ENCODE assay signal across 9 cellular contexts in genomic region chr11:133928628-133929059, GRCh38.
DNase-seq lines count a peak whose midpoint lies in the region; FAIRE-seq and TF ChIP-seq lines count a peak whose summit lies in the region.
"Had no signal": no experiment of that assay in that cellular context is flagged by ENCODE, and none has a peak within 500 bp of the region (broad histone marks: within the 10 kb centered on the region; RNA-seq: fewer than 3 reads in every experiment).

No MANE protein-coding gene starts in this region.

- H3K27ac ChIP-seq in substantia nigra (ENCODE audit: low read depth, low read length, poor library complexity, severe bottlenecking): no peak overlapping the region

- FAIRE-seq in H54 (lab: Jason Lieb, UNC) (no peak), RCC 7860 (lab: Jason Lieb, UNC) (no peak)

- no peak for TF ChIP-seq POLR2A in H54 (IDR thresholded peaks at IDR 0.05; ENCODE audit: low read depth, low read length)

- peak; percentile 40 for DNase-seq in H54 (ENCODE audit: insufficient read length, low spot score)
- DNase-seq in NCI-H510A treated with DMSO at 0.1 percent for 48 hours (lab: John Stamatoyannopoulos, UW): peak; percentile 78
- peak; percentile 60 for DNase-seq in activated effector memory CD4-positive, alpha-beta T cell treated with Interleukin-2 at 50 U/mL for 16 hours
- DNase-seq in stimulated activated CD4-positive, alpha-beta T cell treated with anti-CD3 and anti-CD28 coated beads, Interleukin-2, amount 100 ng/mL, for 48 hours: peak; percentile 53 to 54
- DNase-seq in MV-4-11 (lab: John Stamatoyannopoulos, UW): no peak
- DNase-seq in RCC 7860 (ENCODE audit: low spot score): no peak
- DNase-seq in substantia nigra (lab: John Stamatoyannopoulos, UW): no peak
- DNase-seq: IMR-90; stimulated activated naive B cell treated with anti-CD40 and anti-IgM and Interleukin-4, amounts not matched to agents 10 μg/mL and 1 μg/mL and 100 μg/mL, for 72 hours had no signal

Comparison
In these comparisons a context has a peak if more than half of its experiments do, and no peak if none do; other contexts are left out.
1. DNase-seq: peak in H54 (single experiment), NCI-H510A treated with DMSO at 0.1 percent for 48 hours (single experiment), activated effector memory CD4-positive, alpha-beta T cell treated with Interleukin-2 at 50 U/mL for 16 hours (single experiment) and stimulated activated CD4-positive, alpha-beta T cell treated with anti-CD3 and anti-CD28 coated beads, Interleukin-2, amount 100 ng/mL, for 48 hours (2 of 2); none in MV-4-11 (single experiment), RCC 7860 (single experiment) and substantia nigra (0 of 49).